ENCODE assay signal across 21 cellular contexts in genomic region chr6:21271431-21272155, GRCh38.
"Had no signal": no experiment of that assay in that cellular context is flagged by ENCODE, and none has a peak within 500 bp of the region (broad histone marks: within the 10 kb centered on the region; RNA-seq: fewer than 3 reads in every experiment).

No MANE protein-coding gene starts in this region.

- H3K4me1 Mint-ChIP-seq: naive thymus-derived CD8-positive, alpha-beta T cell; T-helper 17 cell had no signal

- H3K4me3 Mint-ChIP-seq: activated CD8-positive, alpha-beta T cell treated with anti-CD3 and anti-CD28 coated beads for 36 hours; activated naive CD8-positive, alpha-beta T cell; effector memory CD8-positive, alpha-beta T cell; naive thymus-derived CD8-positive, alpha-beta T cell; T-helper 17 cell had no signal

- H3K27me3 Mint-ChIP-seq: activated CD8-positive, alpha-beta T cell treated with anti-CD3 and anti-CD28 coated beads for 36 hours; activated naive CD8-positive, alpha-beta T cell; effector memory CD8-positive, alpha-beta T cell; naive thymus-derived CD8-positive, alpha-beta T cell; T-helper 17 cell had no signal

- H3K27ac Mint-ChIP-seq: activated CD8-positive, alpha-beta T cell treated with anti-CD3 and anti-CD28 coated beads for 36 hours; activated naive CD8-positive, alpha-beta T cell; effector memory CD8-positive, alpha-beta T cell; naive thymus-derived CD8-positive, alpha-beta T cell; T-helper 17 cell had no signal

- H3K36me3 ChIP-seq: gastrocnemius medialis, heart right ventricle, left ventricle myocardium inferior, stomach, upper lobe of right lung had no signal

- ATAC-seq: activated CD8-positive, alpha-beta T cell treated with anti-CD3 and anti-CD28 coated beads for 36 hours; body of pancreas; effector memory CD8-positive, alpha-beta T cell; gastrocnemius medialis; naive thymus-derived CD8-positive, alpha-beta T cell; T-helper 17 cell; upper lobe of right lung had no signal

- H3K9me3 Mint-ChIP-seq: activated CD8-positive, alpha-beta T cell treated with anti-CD3 and anti-CD28 coated beads for 36 hours; effector memory CD8-positive, alpha-beta T cell had no signal

- H3K9me3 ChIP-seq: body of pancreas, gastrocnemius medialis, testis, upper lobe of right lung had no signal

- H3K4me1 ChIP-seq: body of pancreas, heart right ventricle, stomach, testis, upper lobe of right lung had no signal

- H3K36me3 Mint-ChIP-seq: activated naive CD8-positive, alpha-beta T cell; naive thymus-derived CD8-positive, alpha-beta T cell had no signal

- H3K27me3 ChIP-seq: body of pancreas, gastrocnemius medialis, heart right ventricle, stomach, testis, upper lobe of right lung had no signal

- H3K27ac ChIP-seq: body of pancreas, gastrocnemius medialis, heart right ventricle, left ventricle myocardium inferior, stomach, testis, upper lobe of right lung had no signal

- H3K4me3 ChIP-seq: body of pancreas, gastrocnemius medialis, stomach, testis, upper lobe of right lung had no signal

- DNase-seq: activated CD4-positive, alpha-beta T cell treated with anti-CD3 and anti-CD28 coated beads for 48 hours; activated CD8-positive, alpha-beta T cell treated with anti-CD3 and anti-CD28 coated beads for 36 hours; activated gamma-delta T cell; activated T-cell treated with anti-CD3 and anti-CD28 coated beads, Interleukin-2, amount 50 U/mL, for 48 hours; amniotic stem cell; body of pancreas; cerebellar nuclear complex; dermis blood vessel endothelial cell; effector memory CD8-positive, alpha-beta T cell; gastrocnemius medialis; heart right ventricle; kidney; left ventricle myocardium inferior; naive thymus-derived CD8-positive, alpha-beta T cell; stimulated activated CD4-positive, alpha-beta T cell treated with anti-CD3 and anti-CD28 coated beads, Interleukin-12 subunit alpha, Interleukin-12 subunit beta, amount 100 ng/mL, for 4 hours; stimulated activated CD4-positive, alpha-beta T cell treated with anti-CD3 and anti-CD28 coated beads, Interleukin-2, amount 100 ng/mL, for 24 hours; stomach; T-helper 17 cell; testis; upper lobe of right lung had no signal
